8 cellular contexts compared by ENCODE assay signal in genomic region chr3:53255775-53256703, GRCh38. TPM values are rescaled to one million over a fixed set of nuclear protein-coding genes. Genes with fewer than 3 reads are reported as not detected.
DNase-seq lines count a peak whose midpoint lies in the region; ATAC-seq and TF ChIP-seq lines count a peak whose summit lies in the region.

Gene TKT, minus strand, starts transcription at chr3:53256022. Its CDS starts 80 bp downstream, at chr3:53255942.

- 20% methylated on average over 32 of the region's 66 CpGs for WGBS in esophagus muscularis mucosa

- H3K9me3 ChIP-seq in Panc1 (ENCODE audit: control insufficient read depth, insufficient read depth, low read depth, low read length), result no peaks in the 10 kb centered on the region
- no peaks in the 10 kb centered on the region for H3K9me3 ChIP-seq in esophagus muscularis mucosa

- H3K36me3 ChIP-seq in Panc1 (ENCODE audit: control insufficient read depth, insufficient read depth, low read length) (peaks cover 3% of the 10 kb centered on the region; the same call in 1 of the 2 replicates), esophagus muscularis mucosa (no peaks in the 10 kb centered on the region)

- peak; percentile 60 for TF ChIP-seq POLR2A in esophagus muscularis mucosa (IDR thresholded peaks at IDR 0.05; ENCODE audit: low read depth)

- intact Hi-C loops in Panc1 (cut with micrococcal nuclease; ENCODE audit: unreplicated experiment), result no loop called here
- intact Hi-C loops in esophagus muscularis mucosa (cut with DNase I), result loop anchor here (5.0 kb wide), 1 partner anchor 91 kb away; the partner anchor contains the start of gene DCP1A

- no peak for TF ChIP-seq EP300 in esophagus muscularis mucosa (IDR thresholded peaks at IDR 0.05)

- H3K4me3 Mint-ChIP-seq in activated T-cell treated with anti-CD3 and anti-CD28 coated beads, Interleukin-2, amount 50 U/mL, for 4 hours, result peak within 1 kb of the TSS; percentile 93

- no peak for TF ChIP-seq CTCF in Panc1 (IDR thresholded peaks at IDR 0.05)
- no peak for TF ChIP-seq CTCF in esophagus muscularis mucosa (IDR thresholded peaks at IDR 0.05)

- no TSS peak for BruUV-seq in Panc1 (replicated peaks; lab: Mats Ljungman, UMichigan)

- POLR2A ChIA-PET in Panc1 (lab: Charles Lee), result interaction anchor here (0.6 kb wide), 2 partner anchors 10 to 45 kb away, joined by 3 to 8 read pairs; no protein-coding TSS in a partner anchor

- DNase-seq in COLO668 (lab: John Stamatoyannopoulos, UW; ENCODE audit: unreplicated experiment), result peak; percentile 90
- peak; percentile 41 for DNase-seq in HS-27A (ENCODE audit: low read depth)
- no peak for DNase-seq in Panc1 (ENCODE audit: low read depth, low spot score)
- DNase-seq in activated T-cell treated with anti-CD3 and anti-CD28 coated beads, Interleukin-2, amount 50 U/mL, for 4 hours, result peak; percentile 74
- DNase-seq in esophagus muscularis mucosa (ENCODE audit: extremely low spot score), result peak; percentile 95
- peak; percentile 88 for DNase-seq in myocyte (ENCODE audit: low read depth)
- peak; percentile 61 to 77 for DNase-seq in stimulated activated CD8-positive, alpha-beta memory T cell treated with anti-CD3 and anti-CD28 coated beads, Interleukin-7, amount 100 ng/mL, for 4 hours (ENCODE audit: low read depth in 2 of 2)

- peaks cover 37% of the 10 kb centered on the region for H3K4me1 Mint-ChIP-seq in activated T-cell treated with anti-CD3 and anti-CD28 coated beads, Interleukin-2, amount 50 U/mL, for 4 hours (ENCODE audit: low read depth)

- ATAC-seq in GM19463 (IDR thresholded peaks at IDR 0.05; ENCODE audit: unreplicated experiment) (peak; percentile 62), Panc1 (peak; percentile 82)
- peak; percentile 83 to 85 for ATAC-seq in activated T-cell treated with anti-CD3 and anti-CD28 coated beads, Interleukin-2, amount 50 U/mL, for 4 hours

- in situ Hi-C loops in Panc1 (cut with HindIII; ENCODE audit: low pct_unique_long_range_greater_than_20kb, low sequenced_read_pairs), result no loop called here

- H3K9me3 Mint-ChIP-seq in activated T-cell treated with anti-CD3 and anti-CD28 coated beads, Interleukin-2, amount 50 U/mL, for 4 hours, result no peaks in the 10 kb centered on the region

- H3K27me3 ChIP-seq in Panc1 (ENCODE audit: control insufficient read depth, insufficient read depth, low read length) (no peaks in the 10 kb centered on the region), esophagus muscularis mucosa (no peaks in the 10 kb centered on the region)

- H3K27ac ChIP-seq in Panc1 (ENCODE audit: low read length) (peak within 1 kb of the TSS; percentile 87), esophagus muscularis mucosa (replicated peaks in 1 of 4) (peak within 1 kb of the TSS; percentile 89 to 95 (median 92))

- H3K4me3 ChIP-seq in Panc1 (ENCODE audit: low read depth in 2 of 2, low read length in 2 of 2), result peak within 1 kb of the TSS; percentile 84 to 89
- peak within 1 kb of the TSS; percentile 82 to 99 (median 98) for H3K4me3 ChIP-seq in esophagus muscularis mucosa

- H3K4me1 ChIP-seq in Panc1 (ENCODE audit: control insufficient read depth, insufficient read depth, low read length), result peaks cover 17% of the 10 kb centered on the region
- peaks cover 45 to 51% (median 47%) of the 10 kb centered on the region in 4 donors for H3K4me1 ChIP-seq in esophagus muscularis mucosa

- CTCF ChIA-PET in Panc1 (lab: Charles Lee), result no interaction called here

- no peaks in the 10 kb centered on the region for H3K27me3 Mint-ChIP-seq in activated T-cell treated with anti-CD3 and anti-CD28 coated beads, Interleukin-2, amount 50 U/mL, for 4 hours (ENCODE audit: low read depth)

- H3K36me3 Mint-ChIP-seq in activated T-cell treated with anti-CD3 and anti-CD28 coated beads, Interleukin-2, amount 50 U/mL, for 4 hours (ENCODE audit: insufficient read depth), result peaks cover 2% of the 10 kb centered on the region

RNA-seq across cellular contexts. Expression of gene TKT, which starts in this region (rescaled TPM):
- 338 TPM for total RNA-seq in Panc1 (2021; ENCODE audit: unreplicated experiment)
- 307 TPM for polyA plus RNA-seq in Panc1 (2012; ENCODE audit: insufficient read length)
- total RNA-seq in activated T-cell treated with anti-CD3 and anti-CD28 coated beads, Interleukin-2, amount 50 U/mL, for 4 hours, result 100 to 1,000 TPM; 287 to 334 (median 331) TPM
- 100 to 1,000 TPM; 295 to 524 (median 378) TPM for total RNA-seq in esophagus muscularis mucosa
- 138 and 187 TPM in 2 replicates for total RNA-seq in myocyte
- polyA plus RNA-seq in myocyte (2012), result 246 TPM
